Comparison of ENCODE assay signal across 9 cellular contexts in genomic region chr15:100880139-100880896, GRCh38. TPM values are rescaled to one million over a fixed set of nuclear protein-coding genes. Genes with fewer than 3 reads are reported as not detected.
DNase-seq lines count a peak whose midpoint lies in the region; ATAC-seq, FAIRE-seq and TF ChIP-seq lines count a peak whose summit lies in the region.
"Had no signal": no experiment of that assay in that cellular context is flagged by ENCODE, and none has a peak within 500 bp of the region (broad histone marks: within the 10 kb centered on the region; RNA-seq: fewer than 3 reads in every experiment).

No MANE protein-coding gene starts in this region.

- H3K36me3 Mint-ChIP-seq in IgD-negative memory B cell = peaks cover 2% of the 10 kb centered on the region
- H3K36me3 Mint-ChIP-seq in naive thymus-derived CD8-positive, alpha-beta T cell = no peaks in the 10 kb centered on the region

- no peaks in the 10 kb centered on the region; a peak in 1 of 8 replicates for H3K36me3 ChIP-seq in H1 (ENCODE audit: control insufficient read depth in 2 of 4, insufficient read depth in 4 of 4, low read length in 3 of 4)

- H3K79me2 ChIP-seq in H1 (ENCODE audit: control insufficient read depth in 1 of 2, insufficient read depth in 2 of 2, low read length in 2 of 2) = no peaks in the 10 kb centered on the region

- no peak overlapping the region for H2BK15ac ChIP-seq in H1 (ENCODE audit: low read length)

- no peaks in the 10 kb centered on the region for H3K79me1 ChIP-seq in H1 (ENCODE audit: low read depth, low read length)

- no peak overlapping the region; the same call in 1 of the 2 replicates for H2AFZ ChIP-seq in H1 (ENCODE audit: low read length)

- POLR2A ChIA-PET in AG04449 (lab: Yijun Ruan, JAX) (no interaction called here), H1 (lab: Charles Lee; ENCODE audit: partially characterized antibody) (interaction anchor here (0.7 to 2.0 kb wide), 2 partner anchors 9 to 78 kb away, joined by 3 to 4 read pairs; no protein-coding TSS in a partner anchor)
- POLR2A ChIA-PET in naive thymus-derived CD8-positive, alpha-beta T cell (lab: Charles Lee) = no interaction called here

- CTCF ChIA-PET in AG04449 (lab: Yijun Ruan, JAX) (interaction anchor here (1.2 to 2.8 kb wide), 5 partner anchors 8 to 255 kb away, joined by 3 to 10 read pairs (median 3); partner anchors contain the start of gene LRRK1), H1 (lab: Charles Lee; ENCODE audit: partially characterized antibody) (interaction anchor here (0.6 to 5.3 kb wide), 8 partner anchors 9 to 686 kb away, joined by 3 to 34 read pairs (median 3); partner anchors contain the start of gene LRRK1)

- no peak overlapping the region for H2AK5ac ChIP-seq in H1 (ENCODE audit: low read depth, low read length)

- H3K4ac ChIP-seq in H1 (replicated peaks; ENCODE audit: insufficient read length, low read depth, low read length) = no peak overlapping the region

- no peak overlapping the region for H2BK5ac ChIP-seq in H1 (ENCODE audit: low read depth, low read length)

- peak overlapping the region; percentile 64 to 79 for H3K4me2 ChIP-seq in H1 (ENCODE audit: insufficient read depth in 1 of 2, low read depth in 2 of 2, low read length in 2 of 2)

- H3K4me1 Mint-ChIP-seq in IgD-negative memory B cell = peaks cover 2 to 7% (median 4%) of the 10 kb centered on the region in 3 donors
- H3K4me1 Mint-ChIP-seq in naive thymus-derived CD8-positive, alpha-beta T cell = peaks cover 2 to 12% (median 9%) of the 10 kb centered on the region in 4 donors

- no peak for TF ChIP-seq POLR2A in H1 (IDR thresholded peaks at IDR 0.05; ENCODE audit: control extremely low read depth in 1 of 2, low read depth in 2 of 2, low read length in 2 of 2)

- TF ChIP-seq CTCF in AG04449 (IDR thresholded peaks at IDR 0.05; ENCODE audit: insufficient read depth, low read length, missing control alignments) (no peak), H1 (IDR thresholded peaks at IDR 0.05; ENCODE audit: control extremely low read depth in 1 of 3, insufficient read depth in 1 of 3, low read depth in 1 of 3, low read length in 3 of 3) (no peak)

- no peak for TF ChIP-seq RAD21 in H1 (IDR thresholded peaks at IDR 0.05 in 1 of 2, conservative IDR thresholded peaks at IDR 0.05 in 1 of 2; ENCODE audit: low read depth in 2 of 2, low read length in 2 of 2)

- peaks cover 65% of the 10 kb centered on the region for H3K27me3 Mint-ChIP-seq in IgD-negative memory B cell
- peaks cover 37 to 87% (median 64%) of the 10 kb centered on the region in 5 donors for H3K27me3 Mint-ChIP-seq in naive thymus-derived CD8-positive, alpha-beta T cell

- H3K23ac ChIP-seq in H1 (ENCODE audit: insufficient read length) = no peak overlapping the region

- 4% methylated on average over 62 of the region's 80 CpGs; no CpG with 5 or more reads in 1 of the 2 experiments for WGBS in H1 (ENCODE audit: extremely low coverage in 1 of 2, insufficient coverage in 1 of 2, insufficient read length in 1 of 2, insufficient replicate concordance in 2 of 2, low coverage in 1 of 2, low lambda C conversion rate in 2 of 2, missing lambda C conversion rate in 1 of 2), 2 experiments

- FAIRE-seq in H1 (lab: Jason Lieb, UNC) = no peak

- no peak overlapping the region for H4K5ac ChIP-seq in H1 (ENCODE audit: insufficient read length, low read depth, low read length)

- no peak overlapping the region for H4K91ac ChIP-seq in H1 (replicated peaks; ENCODE audit: insufficient read length, low read length)

- H3K4me3 Mint-ChIP-seq in IgD-negative memory B cell = peak overlapping the region; percentile 41 to 79 (median 58)
- H3K4me3 Mint-ChIP-seq in naive thymus-derived CD8-positive, alpha-beta T cell = peak overlapping the region in 8 of 10 donors; percentile 15 to 79 (median 64)

- H4K20me1 ChIP-seq in H1 (replicated peaks in 1 of 2; ENCODE audit: control insufficient read depth in 1 of 2, insufficient read depth in 2 of 2, low read length in 2 of 2) = no peaks in the 10 kb centered on the region

- no peak overlapping the region for H3K27ac ChIP-seq in H1 (ENCODE audit: low read depth, low read length)

- no peak overlapping the region for H3K27ac Mint-ChIP-seq in IgD-negative memory B cell
- no peak overlapping the region for H3K27ac Mint-ChIP-seq in naive thymus-derived CD8-positive, alpha-beta T cell

- H2BK120ac ChIP-seq in H1 (replicated peaks; ENCODE audit: low read depth, low read length) = no peak overlapping the region

- H3K9me3 Mint-ChIP-seq in IgD-negative memory B cell = no peaks in the 10 kb centered on the region
- no peaks in the 10 kb centered on the region for H3K9me3 Mint-ChIP-seq in naive thymus-derived CD8-positive, alpha-beta T cell

- no peak for TF ChIP-seq EP300 in H1 (IDR thresholded peaks at IDR 0.05; ENCODE audit: borderline replicate concordance in 1 of 2, low read depth in 2 of 2, low read length in 2 of 2)

- peak overlapping the region; percentile 38 for H3K4me3 ChIP-seq in AG04449 (ENCODE audit: low read depth, low read length)
- H3K4me3 ChIP-seq in H1 (ENCODE audit: extremely low read depth in 1 of 4, insufficient read depth in 2 of 4, low read depth in 3 of 4, low read length in 4 of 4) = peak overlapping the region; percentile 37 to 59 (median 46)

- H3K9me3 ChIP-seq in H1 (ENCODE audit: insufficient read depth in 2 of 2, low read depth in 1 of 2, low read length in 1 of 2) = no peaks in the 10 kb centered on the region

- no peak overlapping the region for H2BK20ac ChIP-seq in H1 (ENCODE audit: low read length)

- 0 out of 2 replicates have a peak overlapping the region, but pooled peaks have one; percentile 17 for H2BK12ac ChIP-seq in H1 (ENCODE audit: low read depth, low read length)

- H3K9ac ChIP-seq in H1 (replicated peaks in 1 of 4; ENCODE audit: extremely low read depth in 1 of 4, low read depth in 3 of 4, low read length in 3 of 4) = no peak overlapping the region

- H3K14ac ChIP-seq in H1 (ENCODE audit: insufficient read length) = no peak overlapping the region

- no peak for ATAC-seq in naive thymus-derived CD8-positive, alpha-beta T cell
- ATAC-seq in SK-N-SH treated with all-trans-retinoic acid at 6 μM for 48 hours = no peak
- no peak for ATAC-seq in HG03342 (IDR thresholded peaks at IDR 0.05; ENCODE audit: unreplicated experiment)

- H3K18ac ChIP-seq in H1 (ENCODE audit: extremely low read depth, low read length) = peak overlapping the region; percentile 71

- peaks cover 12% of the 10 kb centered on the region; the same call in 1 of the 2 replicates for H3K23me2 ChIP-seq in H1 (ENCODE audit: low read depth, low read length)

- DNase-seq in AG04449 (ENCODE audit: low read depth, low spot score) = no peak
- DNase-seq in H1 (ENCODE audit: low read depth in 1 of 2, low spot score in 2 of 2) = peak in 1 of 2 experiments; percentile 75
- DNase-seq in naive thymus-derived CD8-positive, alpha-beta T cell = peak in 1 of 10 donors; percentile 14
- no peak for DNase-seq in NCI-H345 treated with DMSO at 0.1 percent for 48 hours (lab: John Stamatoyannopoulos, UW; ENCODE audit: unreplicated experiment)
- DNase-seq in NCI-H345 (lab: John Stamatoyannopoulos, UW) = no peak
- DNase-seq: GDM1 had no signal

- no peak overlapping the region for H3K56ac ChIP-seq in H1 (replicated peaks; ENCODE audit: insufficient read length, low read depth, low read length)

- H3K4me1 ChIP-seq in H1 (replicated peaks in 1 of 4; ENCODE audit: control insufficient read depth in 3 of 4, insufficient read depth in 4 of 4, low read length in 3 of 4) = peaks cover 0 to 13% (median 8%) of the 10 kb centered on the region in 4 experiments; a peak in 5 of 7 replicates

- peak overlapping the region; percentile 53; the same call in 1 of the 2 replicates for H4K8ac ChIP-seq in H1 (ENCODE audit: extremely low read depth, insufficient read depth, low read length)

- H3K27me3 ChIP-seq in H1 (replicated peaks in 1 of 4; ENCODE audit: control insufficient read depth in 3 of 4, extremely low read depth in 1 of 4, insufficient read depth in 3 of 4, low read length in 3 of 4) = peaks cover 16 to 52% (median 48%) of the 10 kb centered on the region in 4 experiments

TF ChIP-seq in H1, 55 proteins besides CTCF, POLR2A, EP300 and RAD21 (continues in another document):
- TF ChIP-seq KDM4A (IDR thresholded peaks at IDR 0.05; ENCODE audit: low read depth, low read length, severe bottlenecking) (peak; percentile 53), BACH1 (IDR thresholded peaks at IDR 0.05; ENCODE audit: low read length) (peak; percentile 8; the same call in 1 of the 2 replicates), RBBP5 (IDR thresholded peaks at IDR 0.05; ENCODE audit: borderline replicate concordance, low read depth, low read length) (0 out of 2 replicates have a peak, but pooled peaks have one; percentile 39)

TF ChIP-seq in SK-N-SH treated with all-trans-retinoic acid at 6 μM for 48 hours, 23 proteins besides CTCF, POLR2A, EP300 and RAD21 (continues in another document):
- no peak for TF ChIP-seq ZC3H10 (CRISPR knock-in tag; IDR thresholded peaks at IDR 0.05)
- TF ChIP-seq TOX (CRISPR knock-in tag; IDR thresholded peaks at IDR 0.05; ENCODE audit: borderline replicate concordance) = no peak
- TF ChIP-seq ZNF8 (CRISPR knock-in tag; IDR thresholded peaks at IDR 0.05) = no peak
- TF ChIP-seq ISL1 (CRISPR knock-in tag; IDR thresholded peaks at IDR 0.05) = no peak

RNA-seq across cellular contexts. Expression of gene ALDH1A3, which starts 0.7 kb away (rescaled TPM):
- not detected for polyA plus RNA-seq in IgD-negative memory B cell
- total RNA-seq in H1 (2021; fragmentation: NEBNext Ultra II Directional; extraction: Animal tissue kit (Norgen Biotek cat#: 25700)) = 5.5 and 5.7 TPM in 2 replicates
- polyA plus RNA-seq in H1 (2011; rRNA removed) = 2.2 and 2.5 TPM in 2 replicates
- polyA plus RNA-seq in H1 (2011; cell fraction: cytosol; rRNA removed) = 3.3 TPM
- polyA plus RNA-seq in H1 (2011; cell fraction: nucleus; rRNA removed) = 3.8 TPM
- 4.0 to 4.8 TPM (median 4.4 TPM) in 4 replicates for polyA plus RNA-seq in H1 (2012, experiment 1 of 2)
- polyA plus RNA-seq in H1 (2012, experiment 2 of 2) = 0.67 TPM
- polyA plus RNA-seq in H1 (2013, experiment 1 of 2) = 3.2 TPM
- polyA plus RNA-seq in H1 (2013, experiment 2 of 2) = 4.1 TPM
- 2.0 and 4.1 TPM in 2 replicates for polyA minus RNA-seq in H1 (2011; rRNA and poly(A)+ RNA removed)
- polyA minus RNA-seq in H1 (2011; cell fraction: cytosol; rRNA and poly(A)+ RNA removed) = 4.7 TPM
- 6.1 TPM for polyA minus RNA-seq in H1 (2011; cell fraction: nucleus; rRNA and poly(A)+ RNA removed)
- total RNA-seq in naive thymus-derived CD8-positive, alpha-beta T cell = not detected
- polyA plus RNA-seq in naive thymus-derived CD8-positive, alpha-beta T cell = not detected

RNA-seq across cellular contexts. Expression of gene LRRK1, which starts 38.8 kb away (rescaled TPM):
- polyA plus RNA-seq in IgD-negative memory B cell (13.2 TPM), H1 (2011; rRNA removed) (1.2 and 1.9 TPM in 2 replicates)
- 3.4 and 3.6 TPM in 2 replicates for total RNA-seq in H1 (2021; fragmentation: NEBNext Ultra II Directional; extraction: Animal tissue kit (Norgen Biotek cat#: 25700))
- polyA plus RNA-seq in H1 (2011; cell fraction: cytosol; rRNA removed) = 1.2 TPM
- 3.1 TPM for polyA plus RNA-seq in H1 (2011; cell fraction: nucleus; rRNA removed)
- polyA plus RNA-seq in H1 (2012, experiment 1 of 2) = 1.8 to 2.6 TPM (median 1.9 TPM) in 4 replicates
- 0.97 TPM for polyA plus RNA-seq in H1 (2012, experiment 2 of 2)
- polyA plus RNA-seq in H1 (2013, experiment 1 of 2) = 1.5 TPM
- 1.3 TPM for polyA plus RNA-seq in H1 (2013, experiment 2 of 2)
- polyA minus RNA-seq in H1 (2011; rRNA and poly(A)+ RNA removed) = 1.5 and 2.1 TPM in 2 replicates
- 2.3 TPM for polyA minus RNA-seq in H1 (2011; cell fraction: cytosol; rRNA and poly(A)+ RNA removed)
- polyA minus RNA-seq in H1 (2011; cell fraction: nucleus; rRNA and poly(A)+ RNA removed) = 3.8 TPM
- total RNA-seq in naive thymus-derived CD8-positive, alpha-beta T cell = 1 to 10 TPM in 1 of 2 experiments, under 1 TPM in 1; 0.78 to 2.7 TPM
- polyA plus RNA-seq in naive thymus-derived CD8-positive, alpha-beta T cell = not detected
